In genomic region chr17:8360260-8360659, GRCh38 we compare ENCODE assay signal across 18 cellular contexts. TPM values are rescaled to one million over a fixed set of nuclear protein-coding genes. Genes with fewer than 3 reads are reported as not detected.
DNase-seq lines count a peak whose midpoint lies in the region; ATAC-seq, FAIRE-seq and TF ChIP-seq lines count a peak whose summit lies in the region.
"Had no signal": no experiment of that assay in that cellular context is flagged by ENCODE, and none has a peak within 500 bp of the region (broad histone marks: within the 10 kb centered on the region; RNA-seq: fewer than 3 reads in every experiment).

No MANE protein-coding gene starts in this region.

- H3K36me3 ChIP-seq in iPS-18a (ENCODE audit: control insufficient read depth, low read depth, low read length) (no peaks in the 10 kb centered on the region), skeletal muscle tissue (ENCODE audit: control insufficient read depth in 3 of 3, insufficient read depth in 3 of 3, low read length in 3 of 3) (peaks cover 0 to 4% (median 3%) of the 10 kb centered on the region in 3 donors), small intestine (ENCODE audit: control insufficient read depth in 2 of 2, insufficient read depth in 2 of 2, low read length in 2 of 2) (peaks cover 0 to 3% of the 10 kb centered on the region in 2 donors)
- H3K36me3 ChIP-seq: brain microvascular endothelial cell had no signal

- H3K27me3 ChIP-seq in iPS-18a (ENCODE audit: control insufficient read depth, insufficient read depth, low read length) (no peaks in the 10 kb centered on the region), skeletal muscle tissue (ENCODE audit: control insufficient read depth in 3 of 3, insufficient read depth in 3 of 3, low read length in 3 of 3) (no peaks in the 10 kb centered on the region), small intestine (ENCODE audit: control insufficient read depth in 2 of 2, insufficient read depth in 2 of 2, low read length in 2 of 2) (no peaks in the 10 kb centered on the region)
- H3K27me3 ChIP-seq: brain microvascular endothelial cell had no signal

- no peak for ATAC-seq in WTC11
- ATAC-seq: stimulated activated naive CD8-positive, alpha-beta T cell treated with anti-CD3 and anti-CD28 coated beads, Interleukin-15, Interleukin-2, amounts not matched to agents 100 U/mL and 50 U/mL, for 24 hours had no signal

- H3K4me1 ChIP-seq in iPS-18a (ENCODE audit: control insufficient read depth, low read depth, low read length) (peaks cover 16% of the 10 kb centered on the region), skeletal muscle tissue (ENCODE audit: control insufficient read depth in 3 of 3, insufficient read depth in 3 of 3, low read length in 3 of 3) (peaks cover 15 to 24% (median 21%) of the 10 kb centered on the region in 3 donors), small intestine (ENCODE audit: control insufficient read depth in 2 of 2, insufficient read depth in 1 of 2, low read depth in 1 of 2, low read length in 1 of 2) (no peaks in the 10 kb centered on the region)

- H3K4me3 Mint-ChIP-seq in HFFc6 (peak overlapping the region; percentile 71; the same call in 1 of the 2 replicates), WTC11 (0 out of 2 replicates have a peak overlapping the region, but pooled peaks have one; percentile 19)
- H3K4me3 Mint-ChIP-seq: IgD-negative memory B cell had no signal

- H3K27me3 Mint-ChIP-seq in HFFc6 (ENCODE audit: insufficient read depth), result peaks cover 2% of the 10 kb centered on the region; the same call in 1 of the 2 replicates
- H3K27me3 Mint-ChIP-seq in WTC11 (ENCODE audit: low read depth), result 0 out of 2 replicates have a peak, but pooled peaks cover 2% of the 10 kb centered on the region
- H3K27me3 Mint-ChIP-seq: IgD-negative memory B cell had no signal

- POLR2A ChIA-PET in WTC11 (lab: Charles Lee), result no interaction called here
- POLR2A ChIA-PET in RWPE1 (lab: Yijun Ruan, JAX; ENCODE audit: low non-redundant PET), result no interaction called here

- WGBS in small intestine, 3 donors, result 35 to 37% (median 36%) methylated on average over 3 of the region's 3 CpGs

- H3K9me3 Mint-ChIP-seq in HFFc6 (no peaks in the 10 kb centered on the region), WTC11 (peaks cover 4% of the 10 kb centered on the region)
- H3K9me3 Mint-ChIP-seq: IgD-negative memory B cell had no signal

- no peak for DNase-seq in HFFc6
- DNase-seq in WTC11 (ENCODE audit: low spot score), result no peak
- no peak for DNase-seq in small intestine
- DNase-seq in NCI-H2227 (lab: John Stamatoyannopoulos, UW; ENCODE audit: unreplicated experiment), result no peak
- no peak for DNase-seq in RWPE1 (ENCODE audit: low spot score)
- DNase-seq: activated CD8-positive, alpha-beta memory T cell treated with anti-CD3 and anti-CD28 coated beads for 24 hours; activated gamma-delta T cell treated with Interleukin-2 at 50 U/mL for 16 hours; DMS79 treated with DMSO at 0.1 percent for 48 hours; GOT3; SK-N-SH; stimulated activated naive CD8-positive, alpha-beta T cell treated with anti-CD3 and anti-CD28 coated beads, Interleukin-15, Interleukin-2, amounts not matched to agents 100 U/mL and 50 U/mL, for 24 hours had no signal

- H3K4me3 ChIP-seq in iPS-18a (ENCODE audit: low read length), result no peak overlapping the region
- no peak overlapping the region for H3K4me3 ChIP-seq in skeletal muscle tissue (ENCODE audit: low read length in 3 of 3)
- H3K4me3 ChIP-seq in small intestine (ENCODE audit: low read depth in 1 of 2, low read length in 2 of 2), result no peak overlapping the region
- H3K4me3 ChIP-seq: skin epidermis had no signal

- H3K9ac ChIP-seq in iPS-18a (ENCODE audit: low read length) (no peak overlapping the region), skeletal muscle tissue (ENCODE audit: low read depth in 1 of 3, low read length in 3 of 3) (no peak overlapping the region)
- H3K9ac ChIP-seq: SK-N-SH had no signal

- H3K27ac ChIP-seq in iPS-18a (ENCODE audit: low read length) (peak overlapping the region; percentile 39), skeletal muscle tissue (ENCODE audit: low read depth, low read length) (peak overlapping the region; percentile 66), small intestine (ENCODE audit: low read depth in 1 of 2, low read length in 1 of 2) (no peak overlapping the region), RWPE1 (no peak overlapping the region)
- H3K27ac ChIP-seq: brain microvascular endothelial cell had no signal

- no peaks in the 10 kb centered on the region for H3K36me3 Mint-ChIP-seq in HFFc6 (ENCODE audit: low read depth)
- H3K36me3 Mint-ChIP-seq in WTC11, result no peaks in the 10 kb centered on the region

- TF ChIP-seq CTCF in HFFc6 (IDR thresholded peaks at IDR 0.05), result no peak
- no peak for TF ChIP-seq CTCF in WTC11 (IDR thresholded peaks at IDR 0.05)
- TF ChIP-seq CTCF in RWPE1 (conservative IDR thresholded peaks at IDR 0.05; ENCODE audit: low read depth), result no peak

- H3K4me1 Mint-ChIP-seq in HFFc6 (ENCODE audit: low read depth), result peaks cover 39% of the 10 kb centered on the region
- peaks cover 25% of the 10 kb centered on the region for H3K4me1 Mint-ChIP-seq in WTC11
- H3K4me1 Mint-ChIP-seq: IgD-negative memory B cell had no signal

- H3K9me3 ChIP-seq in iPS-18a (ENCODE audit: control insufficient read depth, low read depth, low read length), result no peaks in the 10 kb centered on the region
- no peaks in the 10 kb centered on the region for H3K9me3 ChIP-seq in skeletal muscle tissue (ENCODE audit: control insufficient read depth in 3 of 3, low read length in 3 of 3)
- no peaks in the 10 kb centered on the region for H3K9me3 ChIP-seq in small intestine (ENCODE audit: control insufficient read depth, low read depth)
- H3K9me3 ChIP-seq: SK-N-SH had no signal

- CTCF ChIA-PET in WTC11 (lab: Charles Lee) (interaction anchor here (0.7 to 1.9 kb wide), 4 partner anchors 23 to 858 kb away, joined by 3 to 7 read pairs (median 4); no protein-coding TSS in a partner anchor), RWPE1 (lab: Yijun Ruan, JAX) (interaction anchor here (0.6 kb wide), 1 partner anchor 171 kb away, joined by 3 read pairs; no protein-coding TSS in a partner anchor)

- H3K27ac Mint-ChIP-seq in HFFc6 (no peak overlapping the region), WTC11 (peak overlapping the region; percentile 71)
- H3K27ac Mint-ChIP-seq: IgD-negative memory B cell had no signal

- FAIRE-seq in small intestine (lab: Jason Lieb, UNC), result no peak
- FAIRE-seq: urothelium cell line had no signal

TF ChIP-seq in WTC11, 78 proteins besides CTCF, POLR2A, EP300 and RAD21 (continues in another document):
- TF ChIP-seq CDX4 (CRISPR knock-in tag; IDR thresholded peaks at IDR 0.05; ENCODE audit: borderline replicate concordance), result no peak
- no peak for TF ChIP-seq FOXJ3 (CRISPR knock-in tag; IDR thresholded peaks at IDR 0.05; ENCODE audit: borderline replicate concordance)
- TF ChIP-seq ATF3 (CRISPR knock-in tag; conservative IDR thresholded peaks at IDR 0.05), result no peak
- TF ChIP-seq ELF4 (CRISPR knock-in tag; IDR thresholded peaks at IDR 0.05; ENCODE audit: low read depth), result no peak

RNA-seq across cellular contexts. Expression of gene ODF4, which starts 20.6 kb away (rescaled TPM):
- not detected for total RNA-seq in HFFc6 (2021; fragmentation: NEBNext Ultra II Directional; extraction: Animal tissue kit (Norgen Biotek cat#: 25700))
- total RNA-seq in WTC11 (2021) (not detected in 3 replicates), skeletal muscle tissue (not detected)
- not detected for polyA plus RNA-seq in small intestine
- polyA plus RNA-seq: BJ, IgD-negative memory B cell, SK-N-SH had no signal

RNA-seq across cellular contexts. Expression of gene RPL26, which starts 22.7 kb away (rescaled TPM):
- total RNA-seq in HFFc6 (2021; fragmentation: NEBNext Ultra II Directional; extraction: Animal tissue kit (Norgen Biotek cat#: 25700)), result 1,000 to 10,000 TPM; 1,301 to 1,432 (median 1,370) TPM
- total RNA-seq in WTC11 (2021), result 1,825 to 2,081 TPM (median 2,046 TPM) in 3 replicates
- total RNA-seq in skeletal muscle tissue, result 4,040 TPM
- polyA plus RNA-seq in small intestine, result 1,000 to 10,000 TPM; 2,296 to 5,457 (median 4,090) TPM

RNA-seq across cellular contexts. Expression of gene RNF222, which starts 37.4 kb away (rescaled TPM):
- total RNA-seq in HFFc6 (2021; fragmentation: NEBNext Ultra II Directional; extraction: Animal tissue kit (Norgen Biotek cat#: 25700)), result not detected
- total RNA-seq in WTC11 (2021) (not detected in 3 replicates), skeletal muscle tissue (not detected)
- polyA plus RNA-seq in small intestine, result not detected
- polyA plus RNA-seq: BJ, SK-N-SH had no signal

RNA-seq across cellular contexts. Expression of gene ARHGEF15, which starts 50.2 kb away (rescaled TPM):
- not detected for total RNA-seq in HFFc6 (2021; fragmentation: NEBNext Ultra II Directional; extraction: Animal tissue kit (Norgen Biotek cat#: 25700))
- total RNA-seq in WTC11 (2021) (1.5 to 2.8 TPM (median 1.8 TPM) in 3 replicates), skeletal muscle tissue (2.6 TPM)
- polyA plus RNA-seq in small intestine, result 10 to 100 TPM in 1 of 3 donors, 1 to 10 TPM in 1, under 1 TPM in 1; 0.22 to 13.6 (median 1.4) TPM
- polyA plus RNA-seq: BJ, IgD-negative memory B cell, SK-N-SH had no signal

Comparison
In these comparisons a context has a peak if more than half of its experiments do, and no peak if none do; other contexts are left out.
1. H3K27ac ChIP-seq: peak in iPS-18a (single experiment) and skeletal muscle tissue (single experiment); none in small intestine (0 of 2) and RWPE1 (single experiment).